13 cellular contexts compared by ENCODE assay signal in genomic region chr6:14382381-14383236, GRCh38.
DNase-seq lines count a peak whose midpoint lies in the region; ATAC-seq, FAIRE-seq and TF ChIP-seq lines count a peak whose summit lies in the region.
"Had no signal": no experiment of that assay in that cellular context is flagged by ENCODE, and none has a peak within 500 bp of the region (broad histone marks: within the 10 kb centered on the region; RNA-seq: fewer than 3 reads in every experiment).

No MANE protein-coding gene starts in this region.

- DNase-seq in GM18507 (ENCODE audit: extremely low spot score, insufficient read length, low read depth) (no peak), NCI-H2107 (lab: John Stamatoyannopoulos, UW) (peak; percentile 30), GM23248 (no peak), DMS53 (lab: John Stamatoyannopoulos, UW) (no peak), upper lobe of right lung (no peak)
- DNase-seq: Peyer's patch had no signal

- H3F3A ChIP-seq in GM23248 (ENCODE audit: insufficient read depth) = no peaks in the 10 kb centered on the region

- H3K27me3 ChIP-seq in iPS-20b (ENCODE audit: insufficient read depth, low read length) (no peaks in the 10 kb centered on the region; the same call in 1 of the 2 replicates), GM23248 (replicated peaks; ENCODE audit: insufficient read depth) (no peaks in the 10 kb centered on the region), gastroesophageal sphincter (no peaks in the 10 kb centered on the region), upper lobe of right lung (no peaks in the 10 kb centered on the region)
- H3K27me3 ChIP-seq: Peyer's patch had no signal

- H3K9ac ChIP-seq in iPS-20b (ENCODE audit: low read depth, low read length) (peak overlapping the region; percentile 67; the same call in 1 of the 2 replicates), GM23248 (no peak overlapping the region)

- H3K79me2 ChIP-seq in GM23248 (ENCODE audit: insufficient read depth) = no peaks in the 10 kb centered on the region

- H3K4me1 ChIP-seq in iPS-20b (ENCODE audit: insufficient read depth, low read length) (peaks cover 60% of the 10 kb centered on the region), GM23248 (ENCODE audit: insufficient read depth) (no peaks in the 10 kb centered on the region), gastroesophageal sphincter (no peaks in the 10 kb centered on the region), upper lobe of right lung (no peaks in the 10 kb centered on the region)
- H3K4me1 ChIP-seq: Peyer's patch had no signal

- ATAC-seq in HG02571 (IDR thresholded peaks at IDR 0.05; ENCODE audit: unreplicated experiment) (peak; percentile 54), gastroesophageal sphincter (no peak), upper lobe of right lung (no peak)
- ATAC-seq: activated T-helper 17 cell treated with anti-CD3 and anti-CD28 coated beads, Interleukin-2, amount 50 U/mL, for 72 hours had no signal

- TF ChIP-seq EP300 in gastroesophageal sphincter (IDR thresholded peaks at IDR 0.05) = no peak

- H3K4me3 ChIP-seq in iPS-20b (ENCODE audit: low read length) (peak overlapping the region; percentile 55; the same call in 1 of the 2 replicates), GM23248 (no peak overlapping the region), gastroesophageal sphincter (no peak overlapping the region), upper lobe of right lung (no peak overlapping the region)
- H3K4me3 ChIP-seq: lung, Peyer's patch had no signal

- H3K4me2 ChIP-seq in GM23248 (ENCODE audit: unreplicated experiment) = no peak overlapping the region

- intact Hi-C loops in upper lobe of right lung (cut with DNase I) = no loop called here

- no peaks in the 10 kb centered on the region for H3K36me3 ChIP-seq in iPS-20b (ENCODE audit: insufficient read depth, low read depth, low read length)
- H3K36me3 ChIP-seq in GM23248 (ENCODE audit: low read depth) = no peaks in the 10 kb centered on the region
- H3K36me3 ChIP-seq in gastroesophageal sphincter = no peaks in the 10 kb centered on the region
- H3K36me3 ChIP-seq in upper lobe of right lung = no peaks in the 10 kb centered on the region
- H3K36me3 ChIP-seq: Peyer's patch had no signal

- no peaks in the 10 kb centered on the region for H3K9me2 ChIP-seq in GM23248 (ENCODE audit: insufficient read depth)

- WGBS in GM23248 (ENCODE audit: low coverage in 1 of 2, low lambda C conversion rate in 2 of 2, missing lambda C conversion rate in 2 of 2), 2 experiments = 79 to 94% methylated on average over 7 of the region's 7 CpGs
- 76 to 91% methylated on average over 2 to 7 of the region's 7 CpGs for WGBS in gastroesophageal sphincter (ENCODE audit: low coverage in 1 of 2), 2 donors

- H2AFZ ChIP-seq in GM23248 = no peak overlapping the region

- TF ChIP-seq CTCF in gastroesophageal sphincter (IDR thresholded peaks at IDR 0.05) (no peak), upper lobe of right lung (IDR thresholded peaks at IDR 0.05) (no peak)

- H3K9me3 ChIP-seq in iPS-20b (ENCODE audit: insufficient read depth, low read depth, low read length) (peaks cover 8% of the 10 kb centered on the region), GM23248 (ENCODE audit: low read depth) (no peaks in the 10 kb centered on the region), gastroesophageal sphincter (no peaks in the 10 kb centered on the region), upper lobe of right lung (no peaks in the 10 kb centered on the region)
- H3K9me3 ChIP-seq: Peyer's patch had no signal

- TF ChIP-seq POLR2A in gastroesophageal sphincter (IDR thresholded peaks at IDR 0.05) = no peak

- peak; percentile 70 for FAIRE-seq in GM18507 (lab: Jason Lieb, UNC)
- FAIRE-seq: colon had no signal

- H4K20me1 ChIP-seq in GM23248 (ENCODE audit: insufficient read depth) = no peaks in the 10 kb centered on the region

- in situ Hi-C loops in GM23248 (cut with MboI) = no loop called here

- H3K27ac ChIP-seq in iPS-20b (ENCODE audit: low read length) = peak overlapping the region; percentile 64
- H3K27ac ChIP-seq in GM23248 = no peak overlapping the region
- H3K27ac ChIP-seq in gastroesophageal sphincter = no peak overlapping the region
- H3K27ac ChIP-seq in upper lobe of right lung = no peak overlapping the region
- H3K27ac ChIP-seq: Peyer's patch, VCaP had no signal
